ENCODE assay signal across 8 cellular contexts in genomic region chr5:31530541-31531265, GRCh38. TPM values are rescaled to one million over a fixed set of nuclear protein-coding genes. Genes with fewer than 3 reads are reported as not detected.
A peak's percentile ranks its signal among the peaks of the same experiment; 100 is the strongest.
DNase-seq lines count a peak whose midpoint lies in the region; ATAC-seq, FAIRE-seq and TF ChIP-seq lines count a peak whose summit lies in the region.

No MANE protein-coding gene starts in this region.

- 76 to 78% methylated on average over 9 of the region's 9 CpGs for WGBS in lower leg skin, 2 donors

- no peak for TF ChIP-seq CTCF in 22Rv1 (IDR thresholded peaks at IDR 0.05)
- TF ChIP-seq CTCF in HL-60 (IDR thresholded peaks at IDR 0.05; ENCODE audit: insufficient read depth, low read length): no peak
- no peak for TF ChIP-seq CTCF in lower leg skin (IDR thresholded peaks at IDR 0.05)

- POLR2A ChIA-PET in activated naive CD8-positive, alpha-beta T cell treated with anti-CD3 and anti-CD28 coated beads, Interleukin-2, amount 10 ng/mL, durations not matched to agents 7 days and 5 days (lab: Charles Lee): interaction anchor here (1.2 kb wide), 1 partner anchor 16 kb away, joined by 3 read pairs; no protein-coding TSS in a partner anchor

- peak overlapping the region; percentile 87 for H3K4me3 ChIP-seq in HL-60 (replicated peaks; ENCODE audit: insufficient read depth, low read length)
- peak overlapping the region; percentile 76 for H3K4me3 ChIP-seq in lower leg skin (ENCODE audit: low read depth, poor library complexity, severe bottlenecking)

- H3K27me3 Mint-ChIP-seq in activated naive CD8-positive, alpha-beta T cell treated with anti-CD3 and anti-CD28 coated beads, Interleukin-2, amount 10 ng/mL, durations not matched to agents 7 days and 5 days: no peaks in the 10 kb centered on the region

- no peaks in the 10 kb centered on the region for H3K27me3 ChIP-seq in HL-60 (ENCODE audit: insufficient read depth, poor library complexity, severe bottlenecking)

- ATAC-seq in activated naive CD8-positive, alpha-beta T cell treated with anti-CD3 and anti-CD28 coated beads, Interleukin-2, amount 10 ng/mL, durations not matched to agents 7 days and 5 days (ENCODE audit: low read depth): no peak
- ATAC-seq in esophagus mucosa: no peak
- no peak for ATAC-seq in GM18861 (IDR thresholded peaks at IDR 0.05; ENCODE audit: unreplicated experiment)

- peak overlapping the region; percentile 93 for H3K4me3 Mint-ChIP-seq in activated naive CD8-positive, alpha-beta T cell treated with anti-CD3 and anti-CD28 coated beads, Interleukin-2, amount 10 ng/mL, durations not matched to agents 7 days and 5 days

- intact Hi-C loops in lower leg skin (cut with DNase I; ENCODE audit: low total_unique reads): no loop called here

- H3K27ac ChIP-seq in 22Rv1: peak overlapping the region; percentile 72
- H3K27ac ChIP-seq in HL-60 (replicated peaks): peak overlapping the region; percentile 77

- peaks cover 27% of the 10 kb centered on the region for H3K4me1 Mint-ChIP-seq in activated naive CD8-positive, alpha-beta T cell treated with anti-CD3 and anti-CD28 coated beads, Interleukin-2, amount 10 ng/mL, durations not matched to agents 7 days and 5 days

- no peak for FAIRE-seq in frontal cortex (lab: Jason Lieb, UNC)

- peaks cover 28% of the 10 kb centered on the region for H3K36me3 Mint-ChIP-seq in activated naive CD8-positive, alpha-beta T cell treated with anti-CD3 and anti-CD28 coated beads, Interleukin-2, amount 10 ng/mL, durations not matched to agents 7 days and 5 days

- TF ChIP-seq POLR2A in lower leg skin (IDR thresholded peaks at IDR 0.05): no peak

- H3K27ac Mint-ChIP-seq in activated naive CD8-positive, alpha-beta T cell treated with anti-CD3 and anti-CD28 coated beads, Interleukin-2, amount 10 ng/mL, durations not matched to agents 7 days and 5 days: peak overlapping the region; percentile 39

- H3K9me3 Mint-ChIP-seq in activated naive CD8-positive, alpha-beta T cell treated with anti-CD3 and anti-CD28 coated beads, Interleukin-2, amount 10 ng/mL, durations not matched to agents 7 days and 5 days: no peaks in the 10 kb centered on the region

- peak in 1 of 2 experiments; percentile 10 for DNase-seq in HL-60 (ENCODE audit: low read depth in 1 of 2, low spot score in 1 of 2)
- no peak for DNase-seq in activated naive CD8-positive, alpha-beta T cell treated with anti-CD3 and anti-CD28 coated beads, Interleukin-2, amount 10 ng/mL, durations not matched to agents 7 days and 5 days
- DNase-seq in lower leg skin (ENCODE audit: low spot score in 2 of 2): no peak
- no peak for DNase-seq in dermis blood vessel endothelial cell
- no peak for DNase-seq in frontal cortex (ENCODE audit: low spot score in 2 of 2)

RNA-seq across cellular contexts. Expression of gene DROSHA, which starts 1.2 kb away (rescaled TPM):
- 10 to 100 TPM; 66.7 to 87.4 TPM for total RNA-seq in activated naive CD8-positive, alpha-beta T cell treated with anti-CD3 and anti-CD28 coated beads, Interleukin-2, amount 10 ng/mL, durations not matched to agents 7 days and 5 days
- total RNA-seq in lower leg skin (10 to 100 TPM; 21.7 to 59.2 (median 37.3) TPM), dermis blood vessel endothelial cell (54.5 and 85.2 TPM in 2 replicates), esophagus mucosa (36.5 TPM), frontal cortex (59.5 TPM)

RNA-seq across cellular contexts. Expression of gene C5orf22, which starts 1.4 kb away (rescaled TPM):
- 10 to 100 TPM; 27.2 to 29.9 TPM for total RNA-seq in activated naive CD8-positive, alpha-beta T cell treated with anti-CD3 and anti-CD28 coated beads, Interleukin-2, amount 10 ng/mL, durations not matched to agents 7 days and 5 days
- total RNA-seq in lower leg skin (10 to 100 TPM in 3 of 4 donors, 1 to 10 TPM in 1; 8.9 to 15.6 (median 12.2) TPM), dermis blood vessel endothelial cell (14.6 and 23.0 TPM in 2 replicates), esophagus mucosa (14.7 TPM), frontal cortex (23.2 TPM)
